In genomic region chr3:16378920-16379319, GRCh38 we compare ENCODE assay signal across 9 cellular contexts.
DNase-seq lines count a peak whose midpoint lies in the region; ATAC-seq and TF ChIP-seq lines count a peak whose summit lies in the region.
"Had no signal": no experiment of that assay in that cellular context is flagged by ENCODE, and none has a peak within 500 bp of the region (broad histone marks: within the 10 kb centered on the region; RNA-seq: fewer than 3 reads in every experiment).

No MANE protein-coding gene starts in this region.

- no peaks in the 10 kb centered on the region for H3K9me3 ChIP-seq in WERI-Rb-1 (ENCODE audit: severe bottlenecking)
- H3K9me3 ChIP-seq in right cardiac atrium (ENCODE audit: control insufficient read depth, low read length) = no peaks in the 10 kb centered on the region

- no peaks in the 10 kb centered on the region for H3K36me3 ChIP-seq in WERI-Rb-1

- peaks cover 7% of the 10 kb centered on the region for H3K4me1 ChIP-seq in right cardiac atrium (ENCODE audit: control insufficient read depth, insufficient read depth, low read length)

- H3K4me3 ChIP-seq in WERI-Rb-1 (ENCODE audit: low read depth, low read length) = no peak overlapping the region
- no peak overlapping the region for H3K4me3 ChIP-seq in right cardiac atrium (ENCODE audit: low read length)
- H3K4me3 ChIP-seq: lung had no signal

- ATAC-seq in HG03439 (IDR thresholded peaks at IDR 0.05; ENCODE audit: unreplicated experiment) = peak; percentile 51
- no peak for ATAC-seq in right cardiac atrium

- H3K27me3 ChIP-seq in WERI-Rb-1 (ENCODE audit: insufficient read depth, low read depth, severe bottlenecking) (no peaks in the 10 kb centered on the region), right cardiac atrium (ENCODE audit: control insufficient read depth, insufficient read depth) (no peaks in the 10 kb centered on the region)

- TF ChIP-seq CTCF in GM20000 (IDR thresholded peaks at IDR 0.05; ENCODE audit: extremely low read depth, missing control alignments) (no peak), WERI-Rb-1 (IDR thresholded peaks at IDR 0.05; ENCODE audit: low read depth, low read length) (no peak)

- WGBS in right cardiac atrium = 64% methylated on average over 3 of the region's 3 CpGs

- H3K27ac ChIP-seq in epithelial cell of prostate (no peak overlapping the region), WERI-Rb-1 (no peak overlapping the region), right cardiac atrium (ENCODE audit: low read length) (no peak overlapping the region)

- peak; percentile 19 for DNase-seq in GM04503 (ENCODE audit: low read depth)
- DNase-seq in GM20000 (ENCODE audit: low spot score) = peak; percentile 57
- peak; percentile 16 for DNase-seq in epithelial cell of prostate (ENCODE audit: low read depth, low spot score)
- no peak for DNase-seq in SHP77 treated with DMSO at 0.1 percent for 48 hours (lab: John Stamatoyannopoulos, UW)
- no peak for DNase-seq in WERI-Rb-1
- no peak for DNase-seq in right cardiac atrium
- DNase-seq in superior temporal gyrus (ENCODE audit: extremely low spot score) = no peak

- intact Hi-C loops in right cardiac atrium (cut with DNase I) = loop anchor here in 1 of 4 donors (10.0 kb wide), 2 partner anchors 64 to 136 kb away; partner anchors contain the start of gene RFTN1

Comparison
In these comparisons a context has a peak if more than half of its experiments do, and no peak if none do; other contexts are left out.
1. DNase-seq: peak in GM04503 (single experiment), GM20000 (single experiment) and epithelial cell of prostate (single experiment); none in SHP77 treated with DMSO at 0.1 percent for 48 hours (single experiment), WERI-Rb-1 (single experiment), right cardiac atrium (0 of 3) and superior temporal gyrus (single experiment).